In the genomic region with DNA sequence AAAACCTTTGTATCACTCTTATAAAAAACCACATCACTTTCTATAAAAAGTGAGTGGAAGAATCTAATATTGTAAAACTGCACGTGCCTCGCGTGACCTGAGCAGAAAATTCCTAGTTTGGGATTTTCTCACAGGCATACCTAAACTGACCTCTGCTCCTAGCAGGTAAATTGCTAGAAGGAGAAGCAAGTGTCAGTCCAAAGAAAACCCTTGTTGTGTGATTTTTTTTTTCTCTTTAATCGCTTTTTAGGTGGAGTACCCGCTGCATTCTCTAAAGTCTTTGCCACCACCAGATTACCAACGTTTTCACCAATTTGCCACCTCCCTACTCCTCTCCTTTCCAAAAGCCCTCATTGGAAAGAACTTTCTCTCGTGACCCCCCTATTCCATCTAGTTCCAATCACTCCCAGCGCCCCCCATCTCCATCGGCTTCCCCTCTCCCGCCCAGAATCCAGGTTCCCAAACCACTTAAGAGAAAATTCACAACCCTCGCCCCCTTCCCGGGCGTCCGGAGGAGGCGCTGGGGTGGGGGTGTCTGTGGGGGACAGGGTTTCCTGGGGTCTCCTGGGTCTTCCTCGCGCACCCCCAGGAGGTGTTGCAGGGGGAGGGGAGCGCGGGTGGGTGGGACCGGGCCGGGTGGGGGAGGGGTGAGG, we compare ENCODE assay signal across 9 cellular contexts. TPM values are rescaled to one million over a fixed set of nuclear protein-coding genes. Genes with fewer than 3 reads are reported as not detected.
DNase-seq lines count a peak whose midpoint lies in the region; ATAC-seq and TF ChIP-seq lines count a peak whose summit lies in the region.
"Had no signal": no experiment of that assay in that cellular context is flagged by ENCODE, and none has a peak within 500 bp of the region (broad histone marks: within the 10 kb centered on the region; RNA-seq: fewer than 3 reads in every experiment).

No MANE protein-coding gene starts in this region.

- no peaks in the 10 kb centered on the region for H3K9me3 ChIP-seq in iPS-15b (ENCODE audit: control insufficient read depth, insufficient read depth, low read length)
- H3K9me3 ChIP-seq in stomach, result no peaks in the 10 kb centered on the region

- CTCF ChIA-PET in WTC11 (lab: Charles Lee), result no interaction called here

- POLR2A ChIA-PET in WTC11 (lab: Charles Lee), result no interaction called here

- H3K4me1 ChIP-seq in iPS-15b (ENCODE audit: control insufficient read depth, insufficient read depth, low read length) (peaks cover 15% of the 10 kb centered on the region), stomach (peaks cover 13 to 42% (median 39%) of the 10 kb centered on the region in 4 donors)

- H3K36me3 Mint-ChIP-seq in WTC11, result peaks cover 17% of the 10 kb centered on the region

- TF ChIP-seq EP300 in stomach (IDR thresholded peaks at IDR 0.05), result no peak

- TF ChIP-seq POLR2A in stomach (IDR thresholded peaks at IDR 0.05), result no peak

- peak; percentile 40 for DNase-seq in NCI-H748 (lab: John Stamatoyannopoulos, UW; ENCODE audit: unreplicated experiment)
- no peak for DNase-seq in NCI-H748 treated with DMSO at 0.1 percent for 48 hours (lab: John Stamatoyannopoulos, UW)
- peak; percentile 38 for DNase-seq in WTC11 (ENCODE audit: low spot score)
- no peak for DNase-seq in stomach
- DNase-seq in HCEC 1CT, result no peak
- no peak for DNase-seq in GM13977 (ENCODE audit: low spot score)
- DNase-seq: DMS79 treated with DMSO at 0.1 percent for 48 hours had no signal

- peak overlapping the region; percentile 80 to 94 (median 88) for H3K27ac ChIP-seq in stomach

- H3K9me3 Mint-ChIP-seq in WTC11, result no peaks in the 10 kb centered on the region

- WGBS in stomach, 5 donors, result 12 to 19% (median 15%) methylated on average over 15 to 21 of the region's 21 CpGs

- H3K27me3 Mint-ChIP-seq in WTC11 (ENCODE audit: low read depth), result no peaks in the 10 kb centered on the region; the same call in 1 of the 2 replicates

- ATAC-seq in WTC11, result peak; percentile 7
- ATAC-seq in HG03280 (IDR thresholded peaks at IDR 0.05; ENCODE audit: unreplicated experiment), result no peak

- H3K4me3 Mint-ChIP-seq in WTC11, result peak overlapping the region; percentile 90

- H3K4me3 ChIP-seq in iPS-15b (ENCODE audit: low read depth, low read length) (peak overlapping the region; percentile 71), stomach (peak overlapping the region; percentile 71 to 95 (median 88))

- in situ Hi-C loops in GM13977 (cut with MboI; ENCODE audit: low pct_unique_long_range_greater_than_20kb, low sequenced_read_pairs, unreplicated experiment), result no loop called here

- TF ChIP-seq CTCF in WTC11 (IDR thresholded peaks at IDR 0.05) (no peak), stomach (IDR thresholded peaks at IDR 0.05) (no peak), GM13977 (IDR thresholded peaks at IDR 0.05; ENCODE audit: extremely low read depth, insufficient read depth, missing control alignments) (no peak)

- no peak overlapping the region for H3K9ac ChIP-seq in iPS-15b (ENCODE audit: low read depth, low read length)

- H3K4me1 Mint-ChIP-seq in WTC11, result peaks cover 48% of the 10 kb centered on the region

- H3K36me3 ChIP-seq in iPS-15b (ENCODE audit: control insufficient read depth, insufficient read depth, low read length), result no peaks in the 10 kb centered on the region
- H3K36me3 ChIP-seq in stomach, result no peaks in the 10 kb centered on the region

- H3K27ac Mint-ChIP-seq in WTC11, result peak overlapping the region; percentile 88

- intact Hi-C loops in stomach (cut with DNase I; ENCODE audit: low total_unique reads), result no loop called here

- peaks cover 8% of the 10 kb centered on the region for H3K27me3 ChIP-seq in iPS-15b (ENCODE audit: control insufficient read depth, insufficient read depth, low read length)
- no peaks in the 10 kb centered on the region for H3K27me3 ChIP-seq in stomach

TF ChIP-seq in WTC11, 78 proteins besides CTCF, POLR2A, EP300 and RAD21:
- no peak for TF ChIP-seq ETV6 (CRISPR knock-in tag; IDR thresholded peaks at IDR 0.05)
- TF ChIP-seq, protein P1, sequence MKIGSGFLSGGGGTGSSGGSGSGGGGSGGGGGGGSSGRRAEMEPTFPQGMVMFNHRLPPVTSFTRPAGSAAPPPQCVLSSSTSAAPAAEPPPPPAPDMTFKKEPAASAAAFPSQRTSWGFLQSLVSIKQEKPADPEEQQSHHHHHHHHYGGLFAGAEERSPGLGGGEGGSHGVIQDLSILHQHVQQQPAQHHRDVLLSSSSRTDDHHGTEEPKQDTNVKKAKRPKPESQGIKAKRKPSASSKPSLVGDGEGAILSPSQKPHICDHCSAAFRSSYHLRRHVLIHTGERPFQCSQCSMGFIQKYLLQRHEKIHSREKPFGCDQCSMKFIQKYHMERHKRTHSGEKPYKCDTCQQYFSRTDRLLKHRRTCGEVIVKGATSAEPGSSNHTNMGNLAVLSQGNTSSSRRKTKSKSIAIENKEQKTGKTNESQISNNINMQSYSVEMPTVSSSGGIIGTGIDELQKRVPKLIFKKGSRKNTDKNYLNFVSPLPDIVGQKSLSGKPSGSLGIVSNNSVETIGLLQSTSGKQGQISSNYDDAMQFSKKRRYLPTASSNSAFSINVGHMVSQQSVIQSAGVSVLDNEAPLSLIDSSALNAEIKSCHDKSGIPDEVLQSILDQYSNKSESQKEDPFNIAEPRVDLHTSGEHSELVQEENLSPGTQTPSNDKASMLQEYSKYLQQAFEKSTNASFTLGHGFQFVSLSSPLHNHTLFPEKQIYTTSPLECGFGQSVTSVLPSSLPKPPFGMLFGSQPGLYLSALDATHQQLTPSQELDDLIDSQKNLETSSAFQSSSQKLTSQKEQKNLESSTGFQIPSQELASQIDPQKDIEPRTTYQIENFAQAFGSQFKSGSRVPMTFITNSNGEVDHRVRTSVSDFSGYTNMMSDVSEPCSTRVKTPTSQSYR (CRISPR knock-in tag; IDR thresholded peaks at IDR 0.05), result 0 out of 2 replicates have a peak, but pooled peaks have one; percentile 35
- TF ChIP-seq GRHL2 (CRISPR knock-in tag; IDR thresholded peaks at IDR 0.05; ENCODE audit: insufficient replicate concordance, severe bottlenecking), result no peak
- TF ChIP-seq PRRX2 (CRISPR knock-in tag; IDR thresholded peaks at IDR 0.05), result no peak
- no peak for TF ChIP-seq ZNF263 (CRISPR knock-in tag; IDR thresholded peaks at IDR 0.05; ENCODE audit: low read depth)
TF ChIP-seq in WTC11: peak in this region for 1.

RNA-seq across cellular contexts. Expression of a gene that starts 0.4 kb away (rescaled TPM):
- total RNA-seq in WTC11 (2021), result 115 to 124 TPM (median 121 TPM) in 3 replicates
- 100 to 1,000 TPM in 2 of 5 donors, 10 to 100 TPM in 2, 1 to 10 TPM in 1; 3.2 to 226 (median 76.4) TPM for total RNA-seq in stomach
- 100 to 1,000 TPM in 1 of 3 donors, 10 to 100 TPM in 2; 73.9 to 105 (median 79.7) TPM for polyA plus RNA-seq in stomach

Comparison
In these comparisons a context has a peak if more than half of its experiments do, and no peak if none do; other contexts are left out.
1. DNase-seq: peak in NCI-H748 (single experiment) and WTC11 (single experiment); none in NCI-H748 treated with DMSO at 0.1 percent for 48 hours (single experiment), stomach (single experiment), HCEC 1CT (single experiment) and GM13977 (single experiment).